17 cellular contexts compared by ENCODE assay signal in the genomic region with DNA sequence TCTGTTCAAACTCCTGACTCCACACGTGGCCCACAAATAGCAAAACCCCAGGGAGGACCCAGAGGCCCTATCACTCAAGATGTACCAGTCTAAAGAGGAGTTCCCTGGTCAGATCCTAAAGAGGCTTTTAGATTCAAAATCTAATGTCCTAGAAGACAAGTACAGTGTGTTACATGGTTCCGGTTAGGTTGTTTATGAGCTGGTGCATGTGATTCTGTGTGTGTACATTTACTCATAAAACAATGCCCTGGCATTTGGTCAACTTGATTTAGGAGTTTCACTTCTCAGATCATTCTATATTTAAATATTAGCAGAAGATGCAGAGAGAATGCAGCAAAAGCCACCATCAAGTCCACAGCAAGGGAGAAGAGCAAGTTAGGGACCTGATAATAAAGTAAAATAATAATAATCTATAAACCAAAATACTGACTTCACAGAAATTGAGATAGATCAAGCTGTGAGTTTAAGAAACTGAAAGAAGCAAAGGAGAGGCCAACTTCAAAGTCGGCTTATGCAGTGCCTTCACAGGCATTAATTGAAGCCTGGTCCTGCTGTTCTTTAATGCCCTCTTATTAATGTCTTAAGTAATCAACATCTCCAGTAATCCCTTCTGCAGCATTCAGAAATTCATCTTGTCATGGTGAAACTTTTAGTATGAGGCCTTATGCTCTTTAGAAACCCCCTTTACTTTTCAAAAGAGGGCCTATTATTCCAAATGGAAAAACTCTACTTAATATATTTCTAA. TPM values are rescaled to one million over a fixed set of nuclear protein-coding genes. Genes with fewer than 3 reads are reported as not detected.
A peak's percentile ranks its signal among the peaks of the same experiment; 100 is the strongest.
DNase-seq lines count a peak whose midpoint lies in the region; ATAC-seq and TF ChIP-seq lines count a peak whose summit lies in the region.
"Had no signal": no experiment of that assay in that cellular context is flagged by ENCODE, and none has a peak within 500 bp of the region (broad histone marks: within the 10 kb centered on the region; RNA-seq: fewer than 3 reads in every experiment).

No MANE protein-coding gene starts in this region.

- WGBS in mesendoderm (ENCODE audit: extremely low coverage, insufficient coverage, low lambda C conversion rate): no CpG with 5 or more reads among the region's 3 CpGs

- H3K36me3 ChIP-seq in mesendoderm (ENCODE audit: control insufficient read depth, insufficient read depth, low read length): no peaks in the 10 kb centered on the region
- H3K36me3 ChIP-seq: breast epithelium had no signal

- H2AK5ac ChIP-seq in mesendoderm (ENCODE audit: low read length): no peak overlapping the region

- H2BK15ac ChIP-seq in mesendoderm (replicated peaks; ENCODE audit: low read depth): no peak overlapping the region

- no peak overlapping the region for H3K4me3 ChIP-seq in mesendoderm (ENCODE audit: low read length)
- H3K4me3 ChIP-seq: breast epithelium, testis had no signal

- no peak overlapping the region for H3K9ac ChIP-seq in mesendoderm (ENCODE audit: low read length)

- no peaks in the 10 kb centered on the region for H3K4me1 ChIP-seq in mesendoderm (ENCODE audit: control insufficient read depth, low read depth, low read length)
- H3K4me1 ChIP-seq: breast epithelium had no signal

- no peak overlapping the region for H3K18ac ChIP-seq in mesendoderm (ENCODE audit: low read length)

- no peak overlapping the region for H3K4me2 ChIP-seq in mesendoderm (ENCODE audit: low read length)

- no peak overlapping the region for H4K5ac ChIP-seq in mesendoderm (ENCODE audit: low read length)

- H2BK120ac ChIP-seq in mesendoderm (ENCODE audit: low read depth, low read length): no peak overlapping the region

- DNase-seq in NOMO-1 treated with DMSO at 0.1 percent for 48 hours (lab: John Stamatoyannopoulos, UW; ENCODE audit: unreplicated experiment) (peak; percentile 82), left colon (no peak), AG20443 (ENCODE audit: low spot score) (no peak), mesendoderm (no peak)
- DNase-seq: activated CD4-positive, alpha-beta T cell treated with anti-CD3 and anti-CD28 coated beads, Interleukin-2, amount 10 ng/mL, durations not matched to agents 7 days and 5 days; DMS79 treated with DMSO at 0.1 percent for 48 hours; foreskin fibroblast; NCI-H2029; NCI-H748 treated with DMSO at 0.1 percent for 48 hours; nephron progenitor cell; SHP77 treated with DMSO at 0.1 percent for 48 hours; testis had no signal

- H3K27me3 ChIP-seq in mesendoderm (ENCODE audit: insufficient read depth, low read length, poor library complexity): no peaks in the 10 kb centered on the region
- H3K27me3 ChIP-seq: breast epithelium, testis had no signal

- no peak overlapping the region for H2BK5ac ChIP-seq in mesendoderm (ENCODE audit: low read length)

- ATAC-seq in GM19035 (IDR thresholded peaks at IDR 0.05; ENCODE audit: unreplicated experiment): peak; percentile 27
- ATAC-seq in left colon: peak; percentile 28
- no peak for ATAC-seq in HG02885 (IDR thresholded peaks at IDR 0.05; ENCODE audit: poor library complexity, unreplicated experiment)
- ATAC-seq in HG03108 (IDR thresholded peaks at IDR 0.05; ENCODE audit: unreplicated experiment): no peak

- no peak overlapping the region for H3K23ac ChIP-seq in mesendoderm (ENCODE audit: low read length)

- H4K8ac ChIP-seq in mesendoderm (ENCODE audit: low read depth, low read length): no peak overlapping the region

- no peaks in the 10 kb centered on the region for H3K79me2 ChIP-seq in mesendoderm (ENCODE audit: control insufficient read depth, insufficient read depth, low read length)

- intact Hi-C loops in left colon (cut with DNase I, micrococcal nuclease): no loop called here

- no peak for TF ChIP-seq CTCF in C4-2B (conservative IDR thresholded peaks at IDR 0.05)

- peak overlapping the region; percentile 48 for H3K27ac ChIP-seq in C4-2B
- H3K27ac ChIP-seq in mesendoderm (ENCODE audit: low read depth, low read length): no peak overlapping the region
- H3K27ac ChIP-seq: testis had no signal

- no peak overlapping the region for H3K56ac ChIP-seq in mesendoderm (ENCODE audit: low read length)

- no peaks in the 10 kb centered on the region for H3K79me1 ChIP-seq in mesendoderm (ENCODE audit: low read length)

- H3K4ac ChIP-seq in mesendoderm (ENCODE audit: low read depth, low read length): no peak overlapping the region

RNA-seq across cellular contexts. Expression of a gene that starts 4.2 kb away (rescaled TPM):
- 10 to 100 TPM in 1 of 2 donors, 1 to 10 TPM in 1; 7.0 to 13.5 TPM for total RNA-seq in left colon
- 6.5 TPM for polyA plus RNA-seq in mesendoderm (2013, experiment 1 of 2)
- polyA plus RNA-seq in mesendoderm (2013, experiment 2 of 2): 7.3 TPM

Comparison
In these comparisons a context has a peak if more than half of its experiments do, and no peak if none do; other contexts are left out.
1. ATAC-seq: peak in GM19035 (single experiment) and left colon (single experiment); none in HG02885 (single experiment) and HG03108 (single experiment).